Comparison of ENCODE assay signal across 16 cellular contexts in genomic region chr1:15577691-15578090, GRCh38. TPM values are rescaled to one million over a fixed set of nuclear protein-coding genes. Genes with fewer than 3 reads are reported as not detected.
DNase-seq lines count a peak whose midpoint lies in the region; TF ChIP-seq lines count a peak whose summit lies in the region.
"Had no signal": no experiment of that assay in that cellular context is flagged by ENCODE, and none has a peak within 500 bp of the region (broad histone marks: within the 10 kb centered on the region; RNA-seq: fewer than 3 reads in every experiment).

No MANE protein-coding gene starts in this region.

- CTCF ChIA-PET in activated CD4-positive, alpha-beta T cell treated with anti-CD3 and anti-CD28 coated beads, Interleukin-2, amount 10 ng/mL, durations not matched to agents 7 days and 5 days (lab: Charles Lee): interaction anchor here (0.6 kb wide), 1 partner anchor 68 kb away, joined by 3 read pairs; no protein-coding TSS in a partner anchor

- no peak overlapping the region for H3K18ac ChIP-seq in neuronal stem cell (ENCODE audit: low read length)

- H3K9me3 Mint-ChIP-seq in activated CD4-positive, alpha-beta T cell treated with anti-CD3 and anti-CD28 coated beads, Interleukin-2, amount 10 ng/mL, durations not matched to agents 7 days and 5 days: no peaks in the 10 kb centered on the region
- no peaks in the 10 kb centered on the region for H3K9me3 Mint-ChIP-seq in activated T-helper 2 cell treated with anti-CD3 and anti-CD28 coated beads, Interferon-gamma antibody, Interleukin-2, Interleukin-4, amounts not matched to agents 10 μg/mL and 5 μg/mL and 100 μg/mL, durations not matched to agents 14 hours and 24 hours and 36 hours
- H3K9me3 Mint-ChIP-seq: dendritic cell treated with granulocyte-macrophage colony-stimulating factor and Interleukin-4, amounts not matched to agents 40 ng/mL and 50 ng/mL, for 4 days; naive B cell had no signal

- peaks cover 39% of the 10 kb centered on the region for H3K4me1 Mint-ChIP-seq in activated CD4-positive, alpha-beta T cell treated with anti-CD3 and anti-CD28 coated beads, Interleukin-2, amount 10 ng/mL, durations not matched to agents 7 days and 5 days
- H3K4me1 Mint-ChIP-seq in activated T-helper 2 cell treated with anti-CD3 and anti-CD28 coated beads, Interferon-gamma antibody, Interleukin-2, Interleukin-4, amounts not matched to agents 10 μg/mL and 5 μg/mL and 100 μg/mL, durations not matched to agents 14 hours and 24 hours and 36 hours (ENCODE audit: low read depth): peaks cover 24% of the 10 kb centered on the region

- H3K36me3 ChIP-seq in skeletal muscle tissue (ENCODE audit: control insufficient read depth in 3 of 3, insufficient read depth in 3 of 3, low read length in 3 of 3): peaks cover 0 to 2% (median 0%) of the 10 kb centered on the region in 3 donors
- no peaks in the 10 kb centered on the region for H3K36me3 ChIP-seq in testis (ENCODE audit: low read depth, missing control alignments)
- peaks cover 2 to 10% of the 10 kb centered on the region in 2 donors for H3K36me3 ChIP-seq in neuronal stem cell (replicated peaks in 1 of 2; ENCODE audit: control insufficient read depth in 2 of 2, insufficient read depth in 2 of 2, low read length in 2 of 2)
- H3K36me3 ChIP-seq: ascending aorta had no signal

- H2BK15ac ChIP-seq in neuronal stem cell (ENCODE audit: low read length): no peak overlapping the region

- H3K14ac ChIP-seq in neuronal stem cell (ENCODE audit: low read length): no peak overlapping the region

- peak overlapping the region; percentile 95 for H3K27ac ChIP-seq in skeletal muscle tissue (ENCODE audit: low read depth, low read length)
- no peak overlapping the region for H3K27ac ChIP-seq in testis
- H3K27ac ChIP-seq in neuronal stem cell (replicated peaks; ENCODE audit: low read length): no peak overlapping the region
- H3K27ac ChIP-seq: ascending aorta had no signal

- H4K91ac ChIP-seq in neuronal stem cell (ENCODE audit: low read depth, low read length, poor library complexity): no peak overlapping the region

- 85 to 89% methylated on average over 4 of the region's 4 CpGs for WGBS in testis, 2 donors
- no CpG with 5 or more reads among the region's 4 CpGs for WGBS in neuronal stem cell (ENCODE audit: extremely low coverage in 2 of 2, insufficient read length in 2 of 2, insufficient replicate concordance in 1 of 2), 2 donors

- no peak overlapping the region for H2AK5ac ChIP-seq in neuronal stem cell (ENCODE audit: low read depth, low read length)

- H2BK12ac ChIP-seq in neuronal stem cell (ENCODE audit: low read length): no peak overlapping the region

- TF ChIP-seq POLR2A in testis (IDR thresholded peaks at IDR 0.05): no peak

- no peak overlapping the region for H3K4me2 ChIP-seq in neuronal stem cell (ENCODE audit: insufficient read depth, low read length, poor library complexity, severe bottlenecking)

- TF ChIP-seq CTCF in testis (IDR thresholded peaks at IDR 0.05): no peak

- H3K27ac Mint-ChIP-seq in activated CD4-positive, alpha-beta T cell treated with anti-CD3 and anti-CD28 coated beads, Interleukin-2, amount 10 ng/mL, durations not matched to agents 7 days and 5 days: peak overlapping the region; percentile 99
- peak overlapping the region; percentile 93 for H3K27ac Mint-ChIP-seq in activated T-helper 2 cell treated with anti-CD3 and anti-CD28 coated beads, Interferon-gamma antibody, Interleukin-2, Interleukin-4, amounts not matched to agents 10 μg/mL and 5 μg/mL and 100 μg/mL, durations not matched to agents 14 hours and 24 hours and 36 hours
- H3K27ac Mint-ChIP-seq: dendritic cell treated with granulocyte-macrophage colony-stimulating factor and Interleukin-4, amounts not matched to agents 40 ng/mL and 50 ng/mL, for 4 days had no signal

- no peaks in the 10 kb centered on the region for H3K9me3 ChIP-seq in skeletal muscle tissue (ENCODE audit: control insufficient read depth in 3 of 3, low read length in 3 of 3)
- H3K9me3 ChIP-seq in testis: no peaks in the 10 kb centered on the region
- H3K9me3 ChIP-seq in neuronal stem cell (replicated peaks in 1 of 2; ENCODE audit: control insufficient read depth in 2 of 2, insufficient read depth in 1 of 2, low read depth in 1 of 2, low read length in 2 of 2): no peaks in the 10 kb centered on the region
- H3K9me3 ChIP-seq: ascending aorta had no signal

- peak; percentile 10 for DNase-seq in activated CD4-positive, alpha-beta T cell treated with anti-CD3 and anti-CD28 coated beads, Interleukin-2, amount 10 ng/mL, durations not matched to agents 7 days and 5 days
- no peak for DNase-seq in activated CD4-positive, alpha-beta T cell treated with anti-CD3 and anti-CD28 coated beads for 1 hour
- DNase-seq in NCI-H2029 treated with DMSO at 0.1 percent for 48 hours (lab: John Stamatoyannopoulos, UW): peak; percentile 35
- no peak for DNase-seq in activated T-helper 2 cell treated with anti-CD3 and anti-CD28 coated beads, Interferon-gamma antibody, Interleukin-2, Interleukin-4, amounts not matched to agents 10 μg/mL and 5 μg/mL and 100 μg/mL, durations not matched to agents 14 hours and 24 hours and 36 hours (ENCODE audit: low spot score)
- no peak for DNase-seq in activated CD4-positive, CD25-positive, alpha-beta regulatory T cell treated with anti-CD3 and anti-CD28 coated beads, Interleukin-2, amount 50 U/mL, for 72 hours
- DNase-seq in testis: no peak
- DNase-seq in neuronal stem cell (ENCODE audit: low spot score): no peak
- DNase-seq: ACHN; MM.1S; naive B cell; NCI-H2171; stimulated activated CD8-positive, alpha-beta memory T cell treated with anti-CD3 and anti-CD28 coated beads, Interleukin-4, amount 100 ng/mL, for 48 hours had no signal

- intact Hi-C loops in activated T-helper 2 cell treated with anti-CD3 and anti-CD28 coated beads, Interferon-gamma antibody, Interleukin-2, Interleukin-4, amounts not matched to agents 10 μg/mL and 5 μg/mL and 100 μg/mL, durations not matched to agents 14 hours and 24 hours and 36 hours (cut with micrococcal nuclease): no loop called here
- intact Hi-C loops in testis (cut with DNase I; ENCODE audit: low total_unique reads): no loop called here

- H4K8ac ChIP-seq in neuronal stem cell (ENCODE audit: low read depth, low read length): no peak overlapping the region

- H3K9ac ChIP-seq in skeletal muscle tissue (ENCODE audit: low read depth in 1 of 3, low read length in 3 of 3) (peak overlapping the region in 2 of 3 donors; percentile 26 to 40), neuronal stem cell (ENCODE audit: low read depth, low read length, poor library complexity) (no peak overlapping the region)

- H3K27me3 ChIP-seq in skeletal muscle tissue (ENCODE audit: control insufficient read depth in 3 of 3, insufficient read depth in 3 of 3, low read length in 3 of 3) (no peaks in the 10 kb centered on the region), testis (no peaks in the 10 kb centered on the region), neuronal stem cell (ENCODE audit: control insufficient read depth in 3 of 3, insufficient read depth in 3 of 3, low read depth in 1 of 3, low read length in 3 of 3) (no peaks in the 10 kb centered on the region)
- H3K27me3 ChIP-seq: ascending aorta had no signal

- no peak overlapping the region for H2BK5ac ChIP-seq in neuronal stem cell (ENCODE audit: low read length)

- H2AFZ ChIP-seq in neuronal stem cell (ENCODE audit: low read length): no peak overlapping the region

- H2BK120ac ChIP-seq in neuronal stem cell (ENCODE audit: low read depth, low read length): no peak overlapping the region

- H3K4me3 Mint-ChIP-seq in activated CD4-positive, alpha-beta T cell treated with anti-CD3 and anti-CD28 coated beads, Interleukin-2, amount 10 ng/mL, durations not matched to agents 7 days and 5 days: peak overlapping the region; percentile 67
- H3K4me3 Mint-ChIP-seq in activated T-helper 2 cell treated with anti-CD3 and anti-CD28 coated beads, Interferon-gamma antibody, Interleukin-2, Interleukin-4, amounts not matched to agents 10 μg/mL and 5 μg/mL and 100 μg/mL, durations not matched to agents 14 hours and 24 hours and 36 hours (ENCODE audit: low read depth): peak overlapping the region; percentile 3
- H3K4me3 Mint-ChIP-seq: dendritic cell treated with granulocyte-macrophage colony-stimulating factor and Interleukin-4, amounts not matched to agents 40 ng/mL and 50 ng/mL, for 4 days had no signal

- no peaks in the 10 kb centered on the region for H3K79me1 ChIP-seq in neuronal stem cell (ENCODE audit: low read depth, low read length)

- POLR2A ChIA-PET in activated CD4-positive, alpha-beta T cell treated with anti-CD3 and anti-CD28 coated beads, Interleukin-2, amount 10 ng/mL, durations not matched to agents 7 days and 5 days (lab: Charles Lee): no interaction called here

- H3K23ac ChIP-seq in neuronal stem cell (ENCODE audit: low read depth, low read length, poor library complexity): no peak overlapping the region

- H3K4me1 ChIP-seq in skeletal muscle tissue (ENCODE audit: control insufficient read depth in 3 of 3, insufficient read depth in 3 of 3, low read length in 3 of 3) (peaks cover 28 to 48% (median 34%) of the 10 kb centered on the region in 3 donors), testis (peaks cover 2% of the 10 kb centered on the region), neuronal stem cell (ENCODE audit: control insufficient read depth in 2 of 2, insufficient read depth in 1 of 2, low read depth in 1 of 2, low read length in 2 of 2) (peaks cover 3 to 13% of the 10 kb centered on the region in 2 donors)

- no peak overlapping the region for H3K4ac ChIP-seq in neuronal stem cell (ENCODE audit: low read length)

- H3K27me3 Mint-ChIP-seq in activated CD4-positive, alpha-beta T cell treated with anti-CD3 and anti-CD28 coated beads, Interleukin-2, amount 10 ng/mL, durations not matched to agents 7 days and 5 days: no peaks in the 10 kb centered on the region
- no peaks in the 10 kb centered on the region for H3K27me3 Mint-ChIP-seq in activated T-helper 2 cell treated with anti-CD3 and anti-CD28 coated beads, Interferon-gamma antibody, Interleukin-2, Interleukin-4, amounts not matched to agents 10 μg/mL and 5 μg/mL and 100 μg/mL, durations not matched to agents 14 hours and 24 hours and 36 hours (ENCODE audit: low read depth)
- H3K27me3 Mint-ChIP-seq: dendritic cell treated with granulocyte-macrophage colony-stimulating factor and Interleukin-4, amounts not matched to agents 40 ng/mL and 50 ng/mL, for 4 days; naive B cell had no signal

- H3K4me3 ChIP-seq in skeletal muscle tissue (ENCODE audit: low read length in 3 of 3) (no peak overlapping the region), testis (no peak overlapping the region), neuronal stem cell (ENCODE audit: low read length in 2 of 2) (no peak overlapping the region)
- H3K4me3 ChIP-seq: ascending aorta had no signal

- H3K36me3 Mint-ChIP-seq in activated CD4-positive, alpha-beta T cell treated with anti-CD3 and anti-CD28 coated beads, Interleukin-2, amount 10 ng/mL, durations not matched to agents 7 days and 5 days (ENCODE audit: low read depth): peaks cover 41% of the 10 kb centered on the region
- H3K36me3 Mint-ChIP-seq in activated T-helper 2 cell treated with anti-CD3 and anti-CD28 coated beads, Interferon-gamma antibody, Interleukin-2, Interleukin-4, amounts not matched to agents 10 μg/mL and 5 μg/mL and 100 μg/mL, durations not matched to agents 14 hours and 24 hours and 36 hours (ENCODE audit: low read depth): peaks cover 41% of the 10 kb centered on the region

RNA-seq across cellular contexts. Expression of gene AGMAT, which starts 7.2 kb away (rescaled TPM):
- total RNA-seq in activated CD4-positive, alpha-beta T cell treated with anti-CD3 and anti-CD28 coated beads, Interleukin-2, amount 10 ng/mL, durations not matched to agents 7 days and 5 days: 10 to 100 TPM; 17.0 to 17.6 TPM
- 30.1 and 32.5 TPM in 2 replicates for total RNA-seq in activated T-helper 2 cell treated with anti-CD3 and anti-CD28 coated beads, Interferon-gamma antibody, Interleukin-2, Interleukin-4, amounts not matched to agents 10 μg/mL and 5 μg/mL and 100 μg/mL, durations not matched to agents 14 hours and 24 hours and 36 hours
- 4.2 TPM for total RNA-seq in skeletal muscle tissue
- 1 to 10 TPM in 1 of 2 donors, under 1 TPM in 1; 0.99 to 1.5 TPM for total RNA-seq in testis
- 1.8 TPM for polyA plus RNA-seq in testis (ENCODE audit: insufficient read depth, low read depth, low replicate concordance)
- polyA plus RNA-seq in neuronal stem cell (2013, experiment 1 of 2): 0.40 TPM
- 0.33 TPM for polyA plus RNA-seq in neuronal stem cell (2013, experiment 2 of 2)
- total RNA-seq: SK-MEL-5 had no signal

RNA-seq across cellular contexts. Expression of gene DDI2, which starts 39.6 kb away (rescaled TPM):
- 10 to 100 TPM; 31.0 to 33.5 TPM for total RNA-seq in activated CD4-positive, alpha-beta T cell treated with anti-CD3 and anti-CD28 coated beads, Interleukin-2, amount 10 ng/mL, durations not matched to agents 7 days and 5 days
- 46.4 and 47.7 TPM in 2 replicates for total RNA-seq in activated T-helper 2 cell treated with anti-CD3 and anti-CD28 coated beads, Interferon-gamma antibody, Interleukin-2, Interleukin-4, amounts not matched to agents 10 μg/mL and 5 μg/mL and 100 μg/mL, durations not matched to agents 14 hours and 24 hours and 36 hours
- total RNA-seq in skeletal muscle tissue (30.8 TPM), testis (10 to 100 TPM; 45.2 to 54.2 TPM)
- 9.6 TPM for polyA plus RNA-seq in testis (ENCODE audit: insufficient read depth, low read depth, low replicate concordance)
- polyA plus RNA-seq in neuronal stem cell (2013, experiment 1 of 2): 9.5 TPM
- polyA plus RNA-seq in neuronal stem cell (2013, experiment 2 of 2): 9.8 TPM

RNA-seq across cellular contexts. Expression of gene DNAJC16, which starts 51.0 kb away (rescaled TPM):
- 10 to 100 TPM; 18.8 to 19.6 TPM for total RNA-seq in activated CD4-positive, alpha-beta T cell treated with anti-CD3 and anti-CD28 coated beads, Interleukin-2, amount 10 ng/mL, durations not matched to agents 7 days and 5 days
- total RNA-seq in activated T-helper 2 cell treated with anti-CD3 and anti-CD28 coated beads, Interferon-gamma antibody, Interleukin-2, Interleukin-4, amounts not matched to agents 10 μg/mL and 5 μg/mL and 100 μg/mL, durations not matched to agents 14 hours and 24 hours and 36 hours: 10.9 and 18.7 TPM in 2 replicates
- total RNA-seq in skeletal muscle tissue (16.7 TPM), testis (10 to 100 TPM; 24.3 to 32.1 TPM)
- 19.9 TPM for polyA plus RNA-seq in testis (ENCODE audit: insufficient read depth, low read depth, low replicate concordance)
- 10.1 TPM for polyA plus RNA-seq in neuronal stem cell (2013, experiment 1 of 2)
- 10.0 TPM for polyA plus RNA-seq in neuronal stem cell (2013, experiment 2 of 2)

RNA-seq across cellular contexts. Expression of gene CASP9, which starts 53.7 kb away (rescaled TPM):
- total RNA-seq in activated CD4-positive, alpha-beta T cell treated with anti-CD3 and anti-CD28 coated beads, Interleukin-2, amount 10 ng/mL, durations not matched to agents 7 days and 5 days: 10 to 100 TPM; 11.3 to 13.4 TPM
- total RNA-seq in activated T-helper 2 cell treated with anti-CD3 and anti-CD28 coated beads, Interferon-gamma antibody, Interleukin-2, Interleukin-4, amounts not matched to agents 10 μg/mL and 5 μg/mL and 100 μg/mL, durations not matched to agents 14 hours and 24 hours and 36 hours: 18.6 and 19.4 TPM in 2 replicates
- total RNA-seq in skeletal muscle tissue: 9.9 TPM
- 10 to 100 TPM; 34.8 to 48.5 TPM for total RNA-seq in testis
- 33.8 TPM for polyA plus RNA-seq in testis (ENCODE audit: insufficient read depth, low read depth, low replicate concordance)
- polyA plus RNA-seq in neuronal stem cell (2013, experiment 1 of 2): 7.5 TPM
- 6.9 TPM for polyA plus RNA-seq in neuronal stem cell (2013, experiment 2 of 2)

Comparison
In these comparisons a context has a peak if more than half of its experiments do, and no peak if none do; other contexts are left out.
1. DNase-seq: peak in activated CD4-positive, alpha-beta T cell treated with anti-CD3 and anti-CD28 coated beads, Interleukin-2, amount 10 ng/mL, durations not matched to agents 7 days and 5 days (single experiment) and NCI-H2029 treated with DMSO at 0.1 percent for 48 hours (single experiment); none in activated CD4-positive, alpha-beta T cell treated with anti-CD3 and anti-CD28 coated beads for 1 hour (single experiment), activated T-helper 2 cell treated with anti-CD3 and anti-CD28 coated beads, Interferon-gamma antibody, Interleukin-2, Interleukin-4, amounts not matched to agents 10 μg/mL and 5 μg/mL and 100 μg/mL, durations not matched to agents 14 hours and 24 hours and 36 hours (single experiment), activated CD4-positive, CD25-positive, alpha-beta regulatory T cell treated with anti-CD3 and anti-CD28 coated beads, Interleukin-2, amount 50 U/mL, for 72 hours (single experiment), testis (single experiment) and neuronal stem cell (single experiment).